10 cellular contexts compared by ENCODE assay signal in the genomic region with DNA sequence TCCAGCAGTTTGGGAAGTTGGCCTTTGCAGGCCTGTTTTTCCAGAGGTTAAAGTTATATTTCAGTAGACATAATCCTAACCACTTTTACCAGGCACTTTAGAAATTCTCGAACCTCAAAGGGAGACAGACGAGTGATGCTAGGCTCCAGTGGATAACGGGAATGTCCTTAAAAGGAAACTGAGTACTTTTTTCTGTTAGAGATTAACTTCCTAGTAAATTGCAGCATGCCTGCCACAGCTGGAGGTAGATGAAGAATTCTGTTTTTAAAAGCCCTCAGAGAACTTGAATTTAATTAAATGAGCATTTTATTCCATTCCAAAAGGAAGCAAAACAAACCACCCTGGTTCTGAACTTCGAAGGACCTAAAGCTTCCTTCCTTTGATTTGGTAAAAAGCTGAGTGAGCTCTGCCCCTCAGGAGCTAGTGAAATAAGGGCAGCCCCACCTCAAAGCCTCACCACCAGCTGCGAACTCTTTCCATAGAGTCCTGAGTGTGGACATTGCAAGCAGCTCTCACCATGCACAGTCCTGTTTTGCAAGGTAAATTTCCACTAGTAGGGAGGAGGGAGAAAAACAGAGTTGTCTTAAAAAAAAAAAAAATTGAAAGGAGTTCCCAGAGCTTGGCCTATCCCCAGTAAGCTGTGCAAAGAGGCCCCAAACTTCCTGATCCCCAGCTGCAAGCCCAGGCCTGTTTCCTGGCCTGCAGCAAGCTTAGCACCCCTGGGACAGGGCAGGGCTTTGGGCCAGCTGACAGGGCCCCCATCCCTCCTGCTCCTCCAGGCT. TPM values are rescaled to one million over a fixed set of nuclear protein-coding genes. Genes with fewer than 3 reads are reported as not detected.
DNase-seq lines count a peak whose midpoint lies in the region; ATAC-seq and TF ChIP-seq lines count a peak whose summit lies in the region.
"Had no signal": no experiment of that assay in that cellular context is flagged by ENCODE, and none has a peak within 500 bp of the region (broad histone marks: within the 10 kb centered on the region; RNA-seq: fewer than 3 reads in every experiment).

No MANE protein-coding gene starts in this region.

- DNase-seq in NCI-H2171 treated with DMSO at 0.1 percent for 48 hours (lab: John Stamatoyannopoulos, UW) (peak; percentile 94), fibroblast of the aortic adventitia (ENCODE audit: low read depth) (peak; percentile 86), prostate gland (ENCODE audit: low spot score) (peak; percentile 86)
- DNase-seq in stimulated activated naive CD4-positive, alpha-beta T cell treated with Interleukin-2 at 50 U/mL for 16 hours (lab: John Stamatoyannopoulos, UW) = no peak
- no peak for DNase-seq in activated effector memory CD4-positive, alpha-beta T cell treated with anti-CD3 and anti-CD28 coated beads, Interleukin-2, amount 50 U/mL, for 16 hours
- no peak for DNase-seq in activated CD4-positive, alpha-beta memory T cell treated with anti-CD3 and anti-CD28 coated beads, Interleukin-2, amount 10 ng/mL, durations not matched to agents 7 days and 5 days
- DNase-seq: foreskin melanocyte had no signal

- POLR2A ChIA-PET in activated CD4-positive, alpha-beta memory T cell treated with anti-CD3 and anti-CD28 coated beads, Interleukin-2, amount 10 ng/mL, durations not matched to agents 7 days and 5 days (lab: Charles Lee) = no interaction called here

- peak; percentile 41 for TF ChIP-seq POLR2A in prostate gland (IDR thresholded peaks at IDR 0.05)

- H3K4me1 ChIP-seq in prostate gland (replicated peaks) = peaks cover 20% of the 10 kb centered on the region

- H3K36me3 ChIP-seq in prostate gland = no peaks in the 10 kb centered on the region

- TF ChIP-seq CTCF in fibroblast of the aortic adventitia (IDR thresholded peaks at IDR 0.05; ENCODE audit: insufficient read depth, low read length) (no peak), prostate gland (IDR thresholded peaks at IDR 0.05) (no peak)

- H3K27me3 ChIP-seq in prostate gland (replicated peaks; ENCODE audit: insufficient read depth) = no peaks in the 10 kb centered on the region

- no peak overlapping the region for H3K27ac Mint-ChIP-seq in activated CD4-positive, alpha-beta memory T cell treated with anti-CD3 and anti-CD28 coated beads, Interleukin-2, amount 10 ng/mL, durations not matched to agents 7 days and 5 days
- H3K27ac Mint-ChIP-seq: stimulated activated naive CD8-positive, alpha-beta T cell treated with anti-CD3 and anti-CD28 coated beads, Interleukin-15, Interleukin-2, amounts not matched to agents 100 ng/mL and 50 ng/mL, for 24 hours had no signal

- intact Hi-C loops in prostate gland (cut with DNase I) = no loop called here

- ATAC-seq in GM18511 (IDR thresholded peaks at IDR 0.05; ENCODE audit: unreplicated experiment) = peak; percentile 66
- no peak for ATAC-seq in HG03521 (IDR thresholded peaks at IDR 0.05; ENCODE audit: unreplicated experiment)

- H3K36me3 Mint-ChIP-seq in activated CD4-positive, alpha-beta memory T cell treated with anti-CD3 and anti-CD28 coated beads, Interleukin-2, amount 10 ng/mL, durations not matched to agents 7 days and 5 days (ENCODE audit: low read depth) = no peaks in the 10 kb centered on the region

- WGBS in prostate gland = 31% methylated on average over 5 of the region's 5 CpGs

- no peak overlapping the region for H3K4me3 ChIP-seq in fibroblast of the aortic adventitia (ENCODE audit: low read depth, low read length)
- H3K4me3 ChIP-seq in prostate gland = no peak overlapping the region

- H3K4me1 Mint-ChIP-seq in activated CD4-positive, alpha-beta memory T cell treated with anti-CD3 and anti-CD28 coated beads, Interleukin-2, amount 10 ng/mL, durations not matched to agents 7 days and 5 days = no peaks in the 10 kb centered on the region

- no peak overlapping the region for H3K4me3 Mint-ChIP-seq in activated CD4-positive, alpha-beta memory T cell treated with anti-CD3 and anti-CD28 coated beads, Interleukin-2, amount 10 ng/mL, durations not matched to agents 7 days and 5 days
- H3K4me3 Mint-ChIP-seq: stimulated activated naive CD8-positive, alpha-beta T cell treated with anti-CD3 and anti-CD28 coated beads, Interleukin-15, Interleukin-2, amounts not matched to agents 100 ng/mL and 50 ng/mL, for 24 hours had no signal

- H3K9me3 ChIP-seq in prostate gland = no peaks in the 10 kb centered on the region

- H3K27ac ChIP-seq in prostate gland = peak overlapping the region; percentile 79 to 80

- CTCF ChIA-PET in activated CD4-positive, alpha-beta memory T cell treated with anti-CD3 and anti-CD28 coated beads, Interleukin-2, amount 10 ng/mL, durations not matched to agents 7 days and 5 days (lab: Charles Lee) = no interaction called here

- no peaks in the 10 kb centered on the region for H3K9me3 Mint-ChIP-seq in activated CD4-positive, alpha-beta memory T cell treated with anti-CD3 and anti-CD28 coated beads, Interleukin-2, amount 10 ng/mL, durations not matched to agents 7 days and 5 days
- H3K9me3 Mint-ChIP-seq: stimulated activated naive CD8-positive, alpha-beta T cell treated with anti-CD3 and anti-CD28 coated beads, Interleukin-15, Interleukin-2, amounts not matched to agents 100 ng/mL and 50 ng/mL, for 24 hours had no signal

- H3K27me3 Mint-ChIP-seq in activated CD4-positive, alpha-beta memory T cell treated with anti-CD3 and anti-CD28 coated beads, Interleukin-2, amount 10 ng/mL, durations not matched to agents 7 days and 5 days = peaks cover 7% of the 10 kb centered on the region

RNA-seq across cellular contexts. Expression of a gene that starts 11.3 kb away (rescaled TPM):
- total RNA-seq in fibroblast of the aortic adventitia (ENCODE audit: low replicate concordance) = 1.6 and 2.3 TPM in 2 replicates
- 10 to 100 TPM in 1 of 2 donors, 1 to 10 TPM in 1; 4.3 to 26.7 TPM for total RNA-seq in prostate gland
- total RNA-seq in activated CD4-positive, alpha-beta memory T cell treated with anti-CD3 and anti-CD28 coated beads, Interleukin-2, amount 10 ng/mL, durations not matched to agents 7 days and 5 days = under 1 TPM; 0.28 to 0.33 TPM

RNA-seq across cellular contexts. Expression of a gene that starts 13.4 kb away (rescaled TPM):
- total RNA-seq in fibroblast of the aortic adventitia (ENCODE audit: low replicate concordance) (70.8 and 90.6 TPM in 2 replicates), prostate gland (10 to 100 TPM; 56.3 to 62.6 TPM)
- 10 to 100 TPM; 21.6 to 23.8 TPM for total RNA-seq in activated CD4-positive, alpha-beta memory T cell treated with anti-CD3 and anti-CD28 coated beads, Interleukin-2, amount 10 ng/mL, durations not matched to agents 7 days and 5 days

Comparison
In these comparisons a context has a peak if more than half of its experiments do, and no peak if none do; other contexts are left out.
1. DNase-seq: peak in NCI-H2171 treated with DMSO at 0.1 percent for 48 hours (single experiment), fibroblast of the aortic adventitia (single experiment) and prostate gland (single experiment); none in stimulated activated naive CD4-positive, alpha-beta T cell treated with Interleukin-2 at 50 U/mL for 16 hours (single experiment), activated effector memory CD4-positive, alpha-beta T cell treated with anti-CD3 and anti-CD28 coated beads, Interleukin-2, amount 50 U/mL, for 16 hours (single experiment) and activated CD4-positive, alpha-beta memory T cell treated with anti-CD3 and anti-CD28 coated beads, Interleukin-2, amount 10 ng/mL, durations not matched to agents 7 days and 5 days (single experiment).